Comparison of ENCODE assay signal across 10 cellular contexts in genomic region chr22:38205261-38206128, GRCh38. TPM values are rescaled to one million over a fixed set of nuclear protein-coding genes. Genes with fewer than 3 reads are reported as not detected.
A peak's percentile ranks its signal among the peaks of the same experiment; 100 is the strongest.
DNase-seq lines count a peak whose midpoint lies in the region; ATAC-seq and TF ChIP-seq lines count a peak whose summit lies in the region.
"Had no signal": no experiment of that assay in that cellular context is flagged by ENCODE, and none has a peak within 500 bp of the region (broad histone marks: within the 10 kb centered on the region; RNA-seq: fewer than 3 reads in every experiment).

No MANE protein-coding gene starts in this region.

- no peaks in the 10 kb centered on the region for H3K36me3 ChIP-seq in CD8-positive, alpha-beta memory T cell (ENCODE audit: insufficient read depth, low read length)
- H3K36me3 ChIP-seq in left ventricle myocardium inferior = no peaks in the 10 kb centered on the region
- H3K36me3 ChIP-seq in sigmoid colon = no peaks in the 10 kb centered on the region

- H3K27me3 Mint-ChIP-seq in CD8-positive, alpha-beta memory T cell = no peaks in the 10 kb centered on the region
- no peaks in the 10 kb centered on the region for H3K27me3 Mint-ChIP-seq in activated CD8-positive, alpha-beta T cell treated with anti-CD3 and anti-CD28 coated beads for 36 hours

- H3K27me3 ChIP-seq in CD8-positive, alpha-beta memory T cell (ENCODE audit: insufficient read depth, low read length, poor library complexity, severe bottlenecking) = no peaks in the 10 kb centered on the region
- H3K27me3 ChIP-seq in left ventricle myocardium inferior (ENCODE audit: low read depth) (no peaks in the 10 kb centered on the region), sigmoid colon (no peaks in the 10 kb centered on the region)

- no peak overlapping the region for H3K4me3 ChIP-seq in CD8-positive, alpha-beta memory T cell (ENCODE audit: low read length)
- H3K4me3 ChIP-seq in astrocyte of the spinal cord (ENCODE audit: low read depth, low read length) = no peak overlapping the region
- no peak overlapping the region for H3K4me3 ChIP-seq in left ventricle myocardium inferior
- peak overlapping the region in 1 of 4 donors; percentile 6 for H3K4me3 ChIP-seq in sigmoid colon
- H3K4me3 ChIP-seq: GM23338, K562 had no signal

- peaks cover 0 to 6% (median 0%) of the 10 kb centered on the region in 3 donors for H3K36me3 Mint-ChIP-seq in CD8-positive, alpha-beta memory T cell
- H3K36me3 Mint-ChIP-seq in activated CD8-positive, alpha-beta T cell treated with anti-CD3 and anti-CD28 coated beads for 36 hours (ENCODE audit: low read depth) = peaks cover 5% of the 10 kb centered on the region

- intact Hi-C loops in left ventricle myocardium inferior (cut with micrococcal nuclease) (no loop called here), sigmoid colon (cut with DNase I) (no loop called here)
- intact Hi-C loops in activated CD8-positive, alpha-beta T cell treated with anti-CD3 and anti-CD28 coated beads for 36 hours (cut with micrococcal nuclease) = no loop called here

- CTCF ChIA-PET in CD8-positive, alpha-beta memory T cell (lab: Charles Lee) = interaction anchor here (3.0 kb wide), 1 partner anchor 91 kb away, joined by 12 read pairs; no protein-coding TSS in a partner anchor
- CTCF ChIA-PET in activated CD8-positive, alpha-beta T cell treated with anti-CD3 and anti-CD28 coated beads for 36 hours (lab: Charles Lee) = interaction anchor here (1.2 to 1.5 kb wide), 2 partner anchors 91 to 153 kb away, joined by 3 to 4 read pairs; no protein-coding TSS in a partner anchor

- TF ChIP-seq POLR2A in sigmoid colon (IDR thresholded peaks at IDR 0.05) = no peak

- TF ChIP-seq EP300 in sigmoid colon (IDR thresholded peaks at IDR 0.05) = peak in 1 of 4 donors; percentile 89

- 84 to 86% methylated on average over 15 of the region's 15 CpGs for WGBS in sigmoid colon, 2 donors

- H3K9me3 ChIP-seq in CD8-positive, alpha-beta memory T cell (ENCODE audit: low read length) = no peaks in the 10 kb centered on the region
- H3K9me3 ChIP-seq in left ventricle myocardium inferior (replicated peaks) (no peaks in the 10 kb centered on the region), sigmoid colon (no peaks in the 10 kb centered on the region)

- TF ChIP-seq CTCF in astrocyte of the spinal cord (IDR thresholded peaks at IDR 0.05; ENCODE audit: low read depth, low read length) (no peak), left ventricle myocardium inferior (IDR thresholded peaks at IDR 0.05; ENCODE audit: borderline replicate concordance) (no peak), sigmoid colon (IDR thresholded peaks at IDR 0.05) (no peak)
- TF ChIP-seq CTCF in activated CD8-positive, alpha-beta T cell treated with anti-CD3 and anti-CD28 coated beads for 36 hours (IDR thresholded peaks at IDR 0.05) = no peak

- no peak overlapping the region for H3K27ac ChIP-seq in CD8-positive, alpha-beta memory T cell (ENCODE audit: low read depth, low read length)
- H3K27ac ChIP-seq in left ventricle myocardium inferior (replicated peaks) (peak overlapping the region; percentile 97), sigmoid colon (peak overlapping the region; percentile 97 to 100 (median 98))

- POLR2A ChIA-PET in CD8-positive, alpha-beta memory T cell (lab: Charles Lee) = no interaction called here
- POLR2A ChIA-PET in activated CD8-positive, alpha-beta T cell treated with anti-CD3 and anti-CD28 coated beads for 36 hours (lab: Charles Lee) = interaction anchor here (1.3 to 1.4 kb wide), 2 partner anchors 91 to 121 kb away, joined by 3 to 4 read pairs; no protein-coding TSS in a partner anchor

- ATAC-seq in activated CD8-positive, alpha-beta T cell treated with anti-CD3 and anti-CD28 coated beads for 36 hours = no peak
- ATAC-seq in esophagus mucosa = no peak
- ATAC-seq: GM23338, K562 had no signal

- in situ Hi-C loops in astrocyte of the spinal cord (cut with HindIII; ENCODE audit: low sequenced_read_pairs) = no loop called here

- H3K27ac Mint-ChIP-seq in CD8-positive, alpha-beta memory T cell = peak overlapping the region in 7 of 8 donors; percentile 62 to 97 (median 88)
- no peak overlapping the region for H3K27ac Mint-ChIP-seq in activated CD8-positive, alpha-beta T cell treated with anti-CD3 and anti-CD28 coated beads for 36 hours
- H3K27ac Mint-ChIP-seq: GM23338 had no signal

- H3K4me1 ChIP-seq in CD8-positive, alpha-beta memory T cell (ENCODE audit: insufficient read depth, low read length) = peaks cover 29% of the 10 kb centered on the region
- H3K4me1 ChIP-seq in left ventricle myocardium inferior (peaks cover 45% of the 10 kb centered on the region), sigmoid colon (peaks cover 0 to 41% (median 36%) of the 10 kb centered on the region in 4 donors)

- peak overlapping the region in 1 of 7 donors; percentile 72 for H3K4me3 Mint-ChIP-seq in CD8-positive, alpha-beta memory T cell
- H3K4me3 Mint-ChIP-seq in activated CD8-positive, alpha-beta T cell treated with anti-CD3 and anti-CD28 coated beads for 36 hours = no peak overlapping the region
- H3K4me3 Mint-ChIP-seq: GM23338 had no signal

- DNase-seq in CD8-positive, alpha-beta memory T cell = no peak
- DNase-seq in astrocyte of the spinal cord (ENCODE audit: low read depth, low spot score) (peak; percentile 82), left ventricle myocardium inferior (peak; percentile 83), sigmoid colon (peak; percentile 94), retina (no peak), NCI-H2107 (lab: John Stamatoyannopoulos, UW) (no peak)
- DNase-seq in activated CD8-positive, alpha-beta T cell treated with anti-CD3 and anti-CD28 coated beads for 36 hours = no peak

- no peaks in the 10 kb centered on the region for H3K9me3 Mint-ChIP-seq in CD8-positive, alpha-beta memory T cell
- no peaks in the 10 kb centered on the region for H3K9me3 Mint-ChIP-seq in activated CD8-positive, alpha-beta T cell treated with anti-CD3 and anti-CD28 coated beads for 36 hours
- H3K9me3 Mint-ChIP-seq: GM23338 had no signal

- H3K4me1 Mint-ChIP-seq in CD8-positive, alpha-beta memory T cell = peaks cover 30 to 36% (median 34%) of the 10 kb centered on the region in 3 donors
- H3K4me1 Mint-ChIP-seq in activated CD8-positive, alpha-beta T cell treated with anti-CD3 and anti-CD28 coated beads for 36 hours (ENCODE audit: low read depth) = peaks cover 46% of the 10 kb centered on the region

RNA-seq across cellular contexts. Expression of gene MAFF, which starts 3.7 kb away (rescaled TPM):
- total RNA-seq in CD8-positive, alpha-beta memory T cell = 1 to 10 TPM; 7.4 to 7.8 TPM
- polyA plus RNA-seq in CD8-positive, alpha-beta memory T cell = 4.6 TPM
- total RNA-seq in left ventricle myocardium inferior (4.7 TPM), sigmoid colon (100 to 1,000 TPM in 1 of 4 donors, 10 to 100 TPM in 3; 15.3 to 104 (median 26.1) TPM), esophagus mucosa (35.6 TPM)
- 10 to 100 TPM; 18.5 to 41.4 (median 35.4) TPM for polyA plus RNA-seq in sigmoid colon
- total RNA-seq in activated CD8-positive, alpha-beta T cell treated with anti-CD3 and anti-CD28 coated beads for 36 hours = 10 to 100 TPM; 12.5 to 13.7 TPM

RNA-seq across cellular contexts. Expression of gene PLA2G6, which starts 23.9 kb away (rescaled TPM):
- total RNA-seq in CD8-positive, alpha-beta memory T cell = 10 to 100 TPM; 33.0 to 34.1 TPM
- 5.6 TPM for polyA plus RNA-seq in CD8-positive, alpha-beta memory T cell
- total RNA-seq in left ventricle myocardium inferior (14.1 TPM), sigmoid colon (10 to 100 TPM; 10.7 to 36.2 (median 26.5) TPM), esophagus mucosa (12.8 TPM)
- polyA plus RNA-seq in sigmoid colon = 10 to 100 TPM in 1 of 3 donors, 1 to 10 TPM in 2; 6.6 to 21.1 (median 8.6) TPM
- 10 to 100 TPM; 52.4 to 53.6 TPM for total RNA-seq in activated CD8-positive, alpha-beta T cell treated with anti-CD3 and anti-CD28 coated beads for 36 hours

Comparison
In these comparisons a context has a peak if more than half of its experiments do, and no peak if none do; other contexts are left out.
1. DNase-seq: peak in astrocyte of the spinal cord (single experiment), left ventricle myocardium inferior (single experiment) and sigmoid colon (single experiment); none in CD8-positive, alpha-beta memory T cell (0 of 5), retina (single experiment), activated CD8-positive, alpha-beta T cell treated with anti-CD3 and anti-CD28 coated beads for 36 hours (single experiment) and NCI-H2107 (single experiment).